In the genomic region with DNA sequence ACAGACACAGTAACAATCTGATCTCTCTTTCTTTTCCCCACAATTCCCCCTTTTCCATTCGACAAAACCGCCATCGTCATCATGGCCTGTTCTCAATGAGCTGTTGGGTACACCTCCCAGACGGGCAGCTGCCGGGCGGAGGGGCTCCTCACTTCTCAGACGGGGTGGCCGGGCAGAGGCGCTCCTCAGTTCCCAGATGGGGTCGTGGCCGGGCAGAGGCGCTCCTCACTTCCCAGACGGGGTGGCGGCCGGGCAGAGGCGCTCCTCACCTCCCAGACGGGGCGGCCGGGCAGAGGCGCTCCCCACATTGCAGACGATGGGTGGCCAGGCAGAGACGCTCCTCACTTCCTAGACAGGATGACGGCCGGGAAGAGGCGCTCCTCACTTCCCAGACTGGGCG, we compare ENCODE assay signal across 4 cellular contexts.
DNase-seq lines count a peak whose midpoint lies in the region; ATAC-seq, FAIRE-seq and TF ChIP-seq lines count a peak whose summit lies in the region.
"Not testable (repeated sequence)": the region's sequence is repeated elsewhere in the genome, so short reads cannot be mapped to it uniquely, and the experiment has no call there.

No MANE protein-coding gene starts in this region.

- FAIRE-seq in kidney (lab: Jason Lieb, UNC) = not testable (repeated sequence)

- intact Hi-C loops in kidney (cut with DNase I); posterior vena cava (cut with DNase I); spleen (cut with DNase I; ENCODE audit: low total_unique reads); upper lobe of right lung (cut with DNase I): not testable (repeated sequence)

- H3K4me1 ChIP-seq in kidney (ENCODE audit: control insufficient read depth in 1 of 2, insufficient read depth in 1 of 2, low read depth in 1 of 2, low read length in 2 of 2); spleen; upper lobe of right lung: not testable (repeated sequence)

- 92 to 97% (median 95%) methylated on average over 13 to 26 of the region's 26 CpGs for WGBS in spleen, 5 donors

- H3K9ac ChIP-seq in kidney (ENCODE audit: low read length in 2 of 2) = not testable (repeated sequence)

- H3K36me3 ChIP-seq in kidney (ENCODE audit: control insufficient read depth in 1 of 2, insufficient read depth in 2 of 2, low read length in 2 of 2); spleen; upper lobe of right lung: not testable (repeated sequence)

- H3K9me3 ChIP-seq in kidney (ENCODE audit: control insufficient read depth in 1 of 2, low read length in 2 of 2); upper lobe of right lung: not testable (repeated sequence)
- H3K9me3 ChIP-seq in spleen = peaks cover 0 to 38% (median 7%) of the 10 kb centered on the region in 8 donors

- H3K27ac ChIP-seq in kidney (ENCODE audit: low read depth in 2 of 2, low read length in 2 of 2); spleen; upper lobe of right lung: not testable (repeated sequence)

- H3K4me3 ChIP-seq in kidney (ENCODE audit: low read length in 2 of 2); spleen; upper lobe of right lung: not testable (repeated sequence)

- peak; percentile 61 for DNase-seq in kidney
- peak; percentile 62 for DNase-seq in posterior vena cava (ENCODE audit: low spot score)
- DNase-seq in spleen = peak; percentile 64
- peak; percentile 40 for DNase-seq in upper lobe of right lung

- not testable (repeated sequence) for ATAC-seq in upper lobe of right lung

- H3K27me3 ChIP-seq in spleen (replicated peaks in 1 of 7); upper lobe of right lung: not testable (repeated sequence)

- TF ChIP-seq CTCF in kidney (IDR thresholded peaks at IDR 0.05; ENCODE audit: borderline replicate concordance, extremely low read depth, insufficient read depth); spleen (IDR thresholded peaks at IDR 0.05 in 8 of 11, conservative IDR thresholded peaks at IDR 0.05 in 3 of 11); upper lobe of right lung (IDR thresholded peaks at IDR 0.05): not testable (repeated sequence)

- not testable (repeated sequence) for TF ChIP-seq POLR2A in spleen (IDR thresholded peaks at IDR 0.05)
